Comparison of ENCODE assay signal across 1 cellular context in genomic region chr12:69350002-69350626, GRCh38.
TF ChIP-seq lines count a peak whose summit lies in the region.

No MANE protein-coding gene starts in this region.

TF ChIP-seq in HepG2, 621 proteins besides CTCF, POLR2A, EP300 and RAD21 (continued from another document and continues in another):
- TF ChIP-seq ZNF503 (CRISPR knock-in tag; IDR thresholded peaks at IDR 0.05) (0 out of 2 replicates have a peak, but pooled peaks have one; percentile 3), GATAD1 (CRISPR knock-in tag; IDR thresholded peaks at IDR 0.05) (no peak), RBFOX2 (IDR thresholded peaks at IDR 0.05; ENCODE audit: low read depth, low read length) (peak; percentile 83), TCF12 (IDR thresholded peaks at IDR 0.05) (no peak), TCF12 (CRISPR knock-in tag; IDR thresholded peaks at IDR 0.05) (no peak), JUNB (CRISPR knock-in tag; IDR thresholded peaks at IDR 0.05; ENCODE audit: borderline replicate concordance) (no peak), NFKBIZ (CRISPR knock-in tag; IDR thresholded peaks at IDR 0.05) (peak; percentile 19; the same call in 1 of the 2 replicates), ZNF788 (CRISPR knock-in tag; IDR thresholded peaks at IDR 0.05; ENCODE audit: borderline replicate concordance) (no peak), ZNF207 (IDR thresholded peaks at IDR 0.05; ENCODE audit: borderline replicate concordance) (no peak), SYNCRIP (IDR thresholded peaks at IDR 0.05; ENCODE audit: insufficient read depth, low read depth, low read length) (no peak), ZFP37 (CRISPR knock-in tag; IDR thresholded peaks at IDR 0.05; ENCODE audit: borderline replicate concordance) (no peak), ZNF776 (CRISPR knock-in tag; IDR thresholded peaks at IDR 0.05) (no peak), SCMH1 (CRISPR knock-in tag; IDR thresholded peaks at IDR 0.05; ENCODE audit: borderline replicate concordance) (no peak), ETS1 (CRISPR knock-in tag; IDR thresholded peaks at IDR 0.05) (no peak), ZMYM3 (CRISPR knock-in tag; IDR thresholded peaks at IDR 0.05) (no peak), MTA3 (CRISPR knock-in tag; IDR thresholded peaks at IDR 0.05) (no peak), HCFC1 (IDR thresholded peaks at IDR 0.05; ENCODE audit: low read depth, low read length) (no peak), ONECUT2 (CRISPR knock-in tag; IDR thresholded peaks at IDR 0.05) (peak; percentile 51; the same call in 1 of the 2 replicates), NPAS2 (CRISPR knock-in tag; IDR thresholded peaks at IDR 0.05; ENCODE audit: borderline replicate concordance) (no peak), CBFB (CRISPR knock-in tag; IDR thresholded peaks at IDR 0.05) (no peak), HNRNPLL (IDR thresholded peaks at IDR 0.05; ENCODE audit: low read depth, low read length, poor library complexity, severe bottlenecking) (no peak), SUZ12 (IDR thresholded peaks at IDR 0.05; ENCODE audit: low read depth, low read length) (no peak), ERF (CRISPR knock-in tag; IDR thresholded peaks at IDR 0.05) (no peak), KLF6 (CRISPR knock-in tag; IDR thresholded peaks at IDR 0.05) (0 out of 2 replicates have a peak, but pooled peaks have one; percentile 24), ZSCAN29 (CRISPR knock-in tag; conservative IDR thresholded peaks at IDR 0.05) (no peak), EHMT2 (IDR thresholded peaks at IDR 0.05; ENCODE audit: borderline replicate concordance, low read depth, low read length) (no peak), KDM5B (CRISPR knock-in tag; IDR thresholded peaks at IDR 0.05; ENCODE audit: borderline replicate concordance) (no peak), ZNF570 (CRISPR knock-in tag; IDR thresholded peaks at IDR 0.05; ENCODE audit: borderline replicate concordance) (no peak), FUBP1 (CRISPR knock-in tag; IDR thresholded peaks at IDR 0.05; ENCODE audit: borderline replicate concordance) (no peak), TFAP4 (IDR thresholded peaks at IDR 0.05; ENCODE audit: borderline replicate concordance, low read depth) (no peak), TMF1 (CRISPR knock-in tag; IDR thresholded peaks at IDR 0.05; ENCODE audit: low read depth) (no peak), GTF3A (CRISPR knock-in tag; conservative IDR thresholded peaks at IDR 0.05) (no peak), ARHGAP35 (CRISPR knock-in tag; IDR thresholded peaks at IDR 0.05; ENCODE audit: borderline replicate concordance) (no peak), MED1 (CRISPR knock-in tag; IDR thresholded peaks at IDR 0.05) (peak; percentile 12; the same call in 1 of the 2 replicates), ZNF441 (CRISPR knock-in tag; IDR thresholded peaks at IDR 0.05; ENCODE audit: borderline replicate concordance) (no peak), ISL2 (CRISPR knock-in tag; IDR thresholded peaks at IDR 0.05) (peak; percentile 25; the same call in 1 of the 2 replicates), NFRKB (IDR thresholded peaks at IDR 0.05) (no peak), RFX1 (IDR thresholded peaks at IDR 0.05) (no peak), ZFP36 (IDR thresholded peaks at IDR 0.05; ENCODE audit: borderline replicate concordance, low read depth, low read length, partially characterized antibody) (no peak), SNAPC2 (CRISPR knock-in tag; IDR thresholded peaks at IDR 0.05) (no peak), KLF13 (CRISPR knock-in tag; IDR thresholded peaks at IDR 0.05) (no peak), GATAD2A (CRISPR knock-in tag; IDR thresholded peaks at IDR 0.05) (peak; percentile 26; the same call in 1 of the 2 replicates), NKX3-1 (CRISPR knock-in tag; IDR thresholded peaks at IDR 0.05) (0 out of 2 replicates have a peak, but pooled peaks have one; percentile 44), ZNF558 (CRISPR knock-in tag; IDR thresholded peaks at IDR 0.05; ENCODE audit: borderline replicate concordance) (no peak), TRIM24 (CRISPR knock-in tag; IDR thresholded peaks at IDR 0.05) (no peak), NFYB (CRISPR knock-in tag; IDR thresholded peaks at IDR 0.05) (no peak), ZNF749 (CRISPR knock-in tag; IDR thresholded peaks at IDR 0.05; ENCODE audit: borderline replicate concordance) (no peak), ZFAT (CRISPR knock-in tag; conservative IDR thresholded peaks at IDR 0.05) (no peak), ZNF747 (CRISPR knock-in tag; IDR thresholded peaks at IDR 0.05; ENCODE audit: borderline replicate concordance) (no peak), POLR2G (IDR thresholded peaks at IDR 0.05; ENCODE audit: low read depth, low read length) (peak; percentile 54; the same call in 1 of the 2 replicates), TAF1 (CRISPR knock-in tag; IDR thresholded peaks at IDR 0.05) (peak; percentile 40), KLF15 (CRISPR knock-in tag; IDR thresholded peaks at IDR 0.05; ENCODE audit: borderline replicate concordance) (no peak), ZBTB2 (CRISPR knock-in tag; IDR thresholded peaks at IDR 0.05; ENCODE audit: low read depth) (no peak), CBX2 (IDR thresholded peaks at IDR 0.05; ENCODE audit: low read depth, low read length) (no peak), CBX2 (CRISPR knock-in tag; IDR thresholded peaks at IDR 0.05; ENCODE audit: low read depth) (no peak), BORCS8-MEF2B (CRISPR knock-in tag; IDR thresholded peaks at IDR 0.05) (no peak), ZFP36L2 (CRISPR knock-in tag; IDR thresholded peaks at IDR 0.05) (no peak), ZNF263 (CRISPR knock-in tag; IDR thresholded peaks at IDR 0.05) (no peak), HNRNPL (IDR thresholded peaks at IDR 0.05; ENCODE audit: low read depth, low read length) (0 out of 2 replicates have a peak, but pooled peaks have one; percentile 37)
- TF ChIP-seq, protein P1, sequence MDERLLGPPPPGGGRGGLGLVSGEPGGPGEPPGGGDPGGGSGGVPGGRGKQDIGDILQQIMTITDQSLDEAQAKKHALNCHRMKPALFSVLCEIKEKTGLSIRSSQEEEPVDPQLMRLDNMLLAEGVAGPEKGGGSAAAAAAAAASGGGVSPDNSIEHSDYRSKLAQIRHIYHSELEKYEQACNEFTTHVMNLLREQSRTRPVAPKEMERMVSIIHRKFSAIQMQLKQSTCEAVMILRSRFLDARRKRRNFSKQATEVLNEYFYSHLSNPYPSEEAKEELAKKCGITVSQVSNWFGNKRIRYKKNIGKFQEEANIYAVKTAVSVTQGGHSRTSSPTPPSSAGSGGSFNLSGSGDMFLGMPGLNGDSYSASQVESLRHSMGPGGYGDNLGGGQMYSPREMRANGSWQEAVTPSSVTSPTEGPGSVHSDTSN (CRISPR knock-in tag; IDR thresholded peaks at IDR 0.05), result no peak
- TF ChIP-seq, protein P2, sequence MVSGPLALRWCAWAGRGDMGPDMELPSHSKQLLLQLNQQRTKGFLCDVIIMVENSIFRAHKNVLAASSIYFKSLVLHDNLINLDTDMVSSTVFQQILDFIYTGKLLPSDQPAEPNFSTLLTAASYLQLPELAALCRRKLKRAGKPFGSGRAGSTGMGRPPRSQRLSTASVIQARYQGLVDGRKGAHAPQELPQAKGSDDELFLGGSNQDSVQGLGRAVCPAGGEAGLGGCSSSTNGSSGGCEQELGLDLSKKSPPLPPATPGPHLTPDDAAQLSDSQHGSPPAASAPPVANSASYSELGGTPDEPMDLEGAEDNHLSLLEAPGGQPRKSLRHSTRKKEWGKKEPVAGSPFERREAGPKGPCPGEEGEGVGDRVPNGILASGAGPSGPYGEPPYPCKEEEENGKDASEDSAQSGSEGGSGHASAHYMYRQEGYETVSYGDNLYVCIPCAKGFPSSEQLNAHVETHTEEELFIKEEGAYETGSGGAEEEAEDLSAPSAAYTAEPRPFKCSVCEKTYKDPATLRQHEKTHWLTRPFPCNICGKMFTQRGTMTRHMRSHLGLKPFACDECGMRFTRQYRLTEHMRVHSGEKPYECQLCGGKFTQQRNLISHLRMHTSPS (CRISPR knock-in tag; IDR thresholded peaks at IDR 0.05; ENCODE audit: low read depth), result no peak
- TF ChIP-seq, protein P3, sequence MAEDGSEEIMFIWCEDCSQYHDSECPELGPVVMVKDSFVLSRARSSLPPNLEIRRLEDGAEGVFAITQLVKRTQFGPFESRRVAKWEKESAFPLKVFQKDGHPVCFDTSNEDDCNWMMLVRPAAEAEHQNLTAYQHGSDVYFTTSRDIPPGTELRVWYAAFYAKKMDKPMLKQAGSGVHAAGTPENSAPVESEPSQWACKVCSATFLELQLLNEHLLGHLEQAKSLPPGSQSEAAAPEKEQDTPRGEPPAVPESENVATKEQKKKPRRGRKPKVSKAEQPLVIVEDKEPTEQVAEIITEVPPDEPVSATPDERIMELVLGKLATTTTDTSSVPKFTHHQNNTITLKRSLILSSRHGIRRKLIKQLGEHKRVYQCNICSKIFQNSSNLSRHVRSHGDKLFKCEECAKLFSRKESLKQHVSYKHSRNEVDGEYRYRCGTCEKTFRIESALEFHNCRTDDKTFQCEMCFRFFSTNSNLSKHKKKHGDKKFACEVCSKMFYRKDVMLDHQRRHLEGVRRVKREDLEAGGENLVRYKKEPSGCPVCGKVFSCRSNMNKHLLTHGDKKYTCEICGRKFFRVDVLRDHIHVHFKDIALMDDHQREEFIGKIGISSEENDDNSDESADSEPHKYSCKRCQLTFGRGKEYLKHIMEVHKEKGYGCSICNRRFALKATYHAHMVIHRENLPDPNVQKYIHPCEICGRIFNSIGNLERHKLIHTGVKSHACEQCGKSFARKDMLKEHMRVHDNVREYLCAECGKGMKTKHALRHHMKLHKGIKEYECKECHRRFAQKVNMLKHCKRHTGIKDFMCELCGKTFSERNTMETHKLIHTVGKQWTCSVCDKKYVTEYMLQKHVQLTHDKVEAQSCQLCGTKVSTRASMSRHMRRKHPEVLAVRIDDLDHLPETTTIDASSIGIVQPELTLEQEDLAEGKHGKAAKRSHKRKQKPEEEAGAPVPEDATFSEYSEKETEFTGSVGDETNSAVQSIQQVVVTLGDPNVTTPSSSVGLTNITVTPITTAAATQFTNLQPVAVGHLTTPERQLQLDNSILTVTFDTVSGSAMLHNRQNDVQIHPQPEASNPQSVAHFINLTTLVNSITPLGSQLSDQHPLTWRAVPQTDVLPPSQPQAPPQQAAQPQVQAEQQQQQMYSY (CRISPR knock-in tag; IDR thresholded peaks at IDR 0.05), result no peak
- TF ChIP-seq, protein P4, sequence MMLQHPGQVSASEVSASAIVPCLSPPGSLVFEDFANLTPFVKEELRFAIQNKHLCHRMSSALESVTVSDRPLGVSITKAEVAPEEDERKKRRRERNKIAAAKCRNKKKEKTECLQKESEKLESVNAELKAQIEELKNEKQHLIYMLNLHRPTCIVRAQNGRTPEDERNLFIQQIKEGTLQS (CRISPR knock-in tag; IDR thresholded peaks at IDR 0.05), result no peak
